Comparison of ENCODE assay signal across 8 cellular contexts in genomic region chr7:1530946-1531262, GRCh38. TPM values are rescaled to one million over a fixed set of nuclear protein-coding genes. Genes with fewer than 3 reads are reported as not detected.
DNase-seq lines count a peak whose midpoint lies in the region; ATAC-seq lines count a peak whose summit lies in the region.

No MANE protein-coding gene starts in this region.

- peaks cover 23% of the 10 kb centered on the region; the same call in 1 of the 2 replicates for H3K27me3 ChIP-seq in HUES6 (ENCODE audit: control insufficient read depth, insufficient read depth, low read length)

- H3K9me3 ChIP-seq in HUES6 (ENCODE audit: control insufficient read depth, insufficient read depth, low read depth, low read length), result no peaks in the 10 kb centered on the region

- no peak overlapping the region for H3K27ac Mint-ChIP-seq in stimulated activated effector memory CD8-positive, alpha-beta T cell treated with anti-CD3 and anti-CD28 coated beads, Interleukin-12 subunit alpha, Interleukin-12 subunit beta, amount 100 ng/mL, for 72 hours

- H3K36me3 Mint-ChIP-seq in stimulated activated effector memory CD8-positive, alpha-beta T cell treated with anti-CD3 and anti-CD28 coated beads, Interleukin-12 subunit alpha, Interleukin-12 subunit beta, amount 100 ng/mL, for 72 hours, result peaks cover 44% of the 10 kb centered on the region

- H3K4me1 ChIP-seq in HUES6 (ENCODE audit: control insufficient read depth, insufficient read depth, low read length), result peaks cover 45% of the 10 kb centered on the region

- peak; percentile 0 for ATAC-seq in stimulated activated effector memory CD8-positive, alpha-beta T cell treated with anti-CD3 and anti-CD28 coated beads, Interleukin-12 subunit alpha, Interleukin-12 subunit beta, amount 100 ng/mL, for 72 hours

- H3K9me3 Mint-ChIP-seq in stimulated activated effector memory CD8-positive, alpha-beta T cell treated with anti-CD3 and anti-CD28 coated beads, Interleukin-12 subunit alpha, Interleukin-12 subunit beta, amount 100 ng/mL, for 72 hours, result no peaks in the 10 kb centered on the region

- H3K36me3 ChIP-seq in HUES6 (ENCODE audit: control insufficient read depth, insufficient read depth, low read length), result no peaks in the 10 kb centered on the region

- DNase-seq in NCI-H1417 (lab: John Stamatoyannopoulos, UW) (peak in 2 of 3 experiments; percentile 42 to 56), NCI-H1417 treated with DMSO at 0.1 percent for 48 hours (lab: John Stamatoyannopoulos, UW) (no peak), epithelial cell of prostate (ENCODE audit: low read depth, low spot score) (no peak), COR-L47 (lab: John Stamatoyannopoulos, UW) (no peak), islet precursor cell (no peak), mesenteric fat pad (ENCODE audit: low spot score) (no peak)
- DNase-seq in stimulated activated effector memory CD8-positive, alpha-beta T cell treated with anti-CD3 and anti-CD28 coated beads, Interleukin-12 subunit alpha, Interleukin-12 subunit beta, amount 100 ng/mL, for 72 hours (ENCODE audit: low spot score in 2 of 2), result no peak

- H3K4me3 ChIP-seq in HUES6 (ENCODE audit: low read depth, low read length), result peak overlapping the region; percentile 54

- no peak overlapping the region for H3K9ac ChIP-seq in HUES6 (ENCODE audit: low read length)

- H3K4me1 Mint-ChIP-seq in stimulated activated effector memory CD8-positive, alpha-beta T cell treated with anti-CD3 and anti-CD28 coated beads, Interleukin-12 subunit alpha, Interleukin-12 subunit beta, amount 100 ng/mL, for 72 hours, result peaks cover 32% of the 10 kb centered on the region

- peak overlapping the region; percentile 89 for H3K4me3 Mint-ChIP-seq in stimulated activated effector memory CD8-positive, alpha-beta T cell treated with anti-CD3 and anti-CD28 coated beads, Interleukin-12 subunit alpha, Interleukin-12 subunit beta, amount 100 ng/mL, for 72 hours

- no peak overlapping the region for H3K27ac ChIP-seq in HUES6 (ENCODE audit: low read depth, low read length)
- H3K27ac ChIP-seq in epithelial cell of prostate, result peak overlapping the region; percentile 99

RNA-seq across cellular contexts. Expression of gene MAFK, which starts 0.4 kb away (rescaled TPM):
- total RNA-seq in mesenteric fat pad, result 63.4 TPM

RNA-seq across cellular contexts. Expression of gene TMEM184A, which starts 25.1 kb away (rescaled TPM):
- total RNA-seq in mesenteric fat pad, result 0.16 TPM

RNA-seq across cellular contexts. Expression of gene INTS1, which starts 26.7 kb away (rescaled TPM):
- 56.3 TPM for total RNA-seq in mesenteric fat pad

RNA-seq across cellular contexts. Expression of gene PSMG3, which starts 38.9 kb away (rescaled TPM):
- total RNA-seq in mesenteric fat pad, result 17.8 TPM

Comparison
In these comparisons a context has a peak if more than half of its experiments do, and no peak if none do; other contexts are left out.
1. DNase-seq: peak in NCI-H1417 (2 of 3); none in NCI-H1417 treated with DMSO at 0.1 percent for 48 hours (single experiment), epithelial cell of prostate (single experiment), stimulated activated effector memory CD8-positive, alpha-beta T cell treated with anti-CD3 and anti-CD28 coated beads, Interleukin-12 subunit alpha, Interleukin-12 subunit beta, amount 100 ng/mL, for 72 hours (0 of 2), COR-L47 (single experiment), islet precursor cell (single experiment) and mesenteric fat pad (single experiment).